In the genomic region with DNA sequence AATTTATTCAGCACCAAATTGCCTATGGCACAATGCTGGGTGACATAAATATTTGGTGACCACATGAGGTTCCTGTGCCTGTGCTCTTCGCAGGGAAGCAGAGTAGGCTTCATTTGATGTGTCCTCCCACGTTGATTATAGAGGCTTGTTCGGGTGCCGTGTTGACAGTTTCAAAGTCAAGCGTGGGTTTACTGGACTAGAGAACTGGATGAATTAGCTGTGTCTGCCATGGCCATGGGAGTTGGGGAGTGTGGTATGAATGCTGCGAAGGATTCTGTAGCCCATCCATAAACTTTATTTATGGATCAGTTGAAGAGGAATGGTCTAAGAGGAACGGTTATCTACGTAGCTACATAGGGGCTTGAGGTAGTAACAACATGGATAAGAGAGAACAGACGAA, we compare ENCODE assay signal across 21 cellular contexts. TPM values are rescaled to one million over a fixed set of nuclear protein-coding genes. Genes with fewer than 3 reads are reported as not detected.
DNase-seq lines count a peak whose midpoint lies in the region; ATAC-seq, FAIRE-seq and TF ChIP-seq lines count a peak whose summit lies in the region.
"Had no signal": no experiment of that assay in that cellular context is flagged by ENCODE, and none has a peak within 500 bp of the region (broad histone marks: within the 10 kb centered on the region; RNA-seq: fewer than 3 reads in every experiment).

No MANE protein-coding gene starts in this region.

- H3K36me3 ChIP-seq in left ventricle myocardium inferior (no peaks in the 10 kb centered on the region), RWPE2 (ENCODE audit: low read depth) (peaks cover 53% of the 10 kb centered on the region), parathyroid adenoma (ENCODE audit: control insufficient read depth, insufficient read depth, low read length) (peaks cover 5% of the 10 kb centered on the region)
- H3K36me3 ChIP-seq: BLaER1 treated with 17β-estradiol and CSF1 and Interleukin-3, amounts not matched to agents 10 nM and 100 nM had no signal

- no peak overlapping the region for H2AFZ ChIP-seq in parathyroid adenoma

- no peaks in the 10 kb centered on the region for H3K9me3 ChIP-seq in left ventricle myocardium inferior (replicated peaks)
- no peaks in the 10 kb centered on the region for H3K9me3 ChIP-seq in RWPE2 (ENCODE audit: severe bottlenecking)
- no peaks in the 10 kb centered on the region for H3K9me3 ChIP-seq in parathyroid adenoma (ENCODE audit: control insufficient read depth, low read length)
- H3K9me3 ChIP-seq: A549; BLaER1 treated with 17β-estradiol and CSF1 and Interleukin-3, amounts not matched to agents 10 nM and 100 nM; Caco-2 had no signal

- H3K4me2 ChIP-seq in parathyroid adenoma (ENCODE audit: low read length) = peak overlapping the region; percentile 30
- H3K4me2 ChIP-seq: A549; BLaER1 treated with 17β-estradiol and CSF1 and Interleukin-3, amounts not matched to agents 10 nM and 100 nM had no signal

- H3K4me3 ChIP-seq in left ventricle myocardium inferior (no peak overlapping the region), RWPE2 (ENCODE audit: severe bottlenecking) (no peak overlapping the region), parathyroid adenoma (ENCODE audit: low read depth, low read length) (no peak overlapping the region)
- H3K4me3 ChIP-seq: A549; BLaER1 treated with 17β-estradiol and CSF1 and Interleukin-3, amounts not matched to agents 10 nM and 100 nM had no signal

- no peak overlapping the region for H3K9ac ChIP-seq in parathyroid adenoma
- H3K9ac ChIP-seq: BLaER1 treated with 17β-estradiol and CSF1 and Interleukin-3, amounts not matched to agents 10 nM and 100 nM had no signal

- H3K27me3 ChIP-seq in left ventricle myocardium inferior (ENCODE audit: low read depth) (no peaks in the 10 kb centered on the region), RWPE2 (ENCODE audit: insufficient read depth, poor library complexity, severe bottlenecking) (no peaks in the 10 kb centered on the region), parathyroid adenoma (ENCODE audit: control insufficient read depth, insufficient read depth, low read length) (no peaks in the 10 kb centered on the region)
- H3K27me3 ChIP-seq: BLaER1 treated with 17β-estradiol and CSF1 and Interleukin-3, amounts not matched to agents 10 nM and 100 nM had no signal

- DNase-seq in left ventricle myocardium inferior = no peak
- no peak for DNase-seq in left ventricle myocardium superior
- no peak for DNase-seq in RWPE2 (ENCODE audit: low spot score)
- no peak for DNase-seq in NCI-H1092 treated with DMSO at 0.1 percent for 48 hours (lab: John Stamatoyannopoulos, UW)
- DNase-seq in caudate nucleus (lab: John Stamatoyannopoulos, UW) = no peak
- DNase-seq in frontal cortex (ENCODE audit: low spot score in 2 of 2) = no peak
- DNase-seq: AML-193; Caco-2; Calu3; CD4-positive, alpha-beta T cell; CD8-positive, alpha-beta T cell; DMS79 treated with DMSO at 0.1 percent for 48 hours; GF-D8 had no signal

- no peak for FAIRE-seq in frontal cortex (lab: Jason Lieb, UNC)
- FAIRE-seq: A549, D721Med, GM12891, GM19239 had no signal

- H3K79me2 ChIP-seq in parathyroid adenoma = peaks cover 25% of the 10 kb centered on the region

- H3K27ac ChIP-seq in left ventricle myocardium inferior (replicated peaks) = peak overlapping the region; percentile 80
- H3K27ac ChIP-seq in RWPE2 (ENCODE audit: poor library complexity, severe bottlenecking) = peak overlapping the region; percentile 99
- H3K27ac ChIP-seq in parathyroid adenoma = no peak overlapping the region
- H3K27ac ChIP-seq in caudate nucleus (ENCODE audit: low read depth, low read length) = no peak overlapping the region
- H3K27ac ChIP-seq: 22Rv1; BLaER1 treated with 17β-estradiol and CSF1 and Interleukin-3, amounts not matched to agents 10 nM and 100 nM; C4-2B had no signal

- peaks cover 24% of the 10 kb centered on the region for H3K4me1 ChIP-seq in left ventricle myocardium inferior
- peaks cover 50% of the 10 kb centered on the region for H3K4me1 ChIP-seq in RWPE2 (ENCODE audit: insufficient read depth, poor library complexity, severe bottlenecking)
- H3K4me1 ChIP-seq in parathyroid adenoma = peaks cover 18% of the 10 kb centered on the region
- H3K4me1 ChIP-seq: Caco-2 had no signal

- TF ChIP-seq CTCF in left ventricle myocardium inferior (IDR thresholded peaks at IDR 0.05; ENCODE audit: borderline replicate concordance) (no peak), RWPE2 (IDR thresholded peaks at IDR 0.05; ENCODE audit: poor library complexity, severe bottlenecking) (no peak), parathyroid adenoma (IDR thresholded peaks at IDR 0.05) (no peak)

- ATAC-seq in left ventricle myocardium superior (no peak), RWPE2 (ENCODE audit: low read depth) (no peak)
- ATAC-seq: A549; CD8-positive, alpha-beta T cell had no signal

- intact Hi-C loops in left ventricle myocardium inferior (cut with micrococcal nuclease) = no loop called here
- intact Hi-C loops in left ventricle myocardium superior (cut with micrococcal nuclease) = no loop called here

RNA-seq across cellular contexts. Expression of gene CD109, which starts 11.0 kb away (rescaled TPM):
- total RNA-seq in left ventricle myocardium inferior (9.1 TPM), left ventricle myocardium superior (7.6 TPM), frontal cortex (1.6 TPM)

RNA-seq across cellular contexts. Expression of gene SLC17A5, which starts 53.2 kb away (rescaled TPM):
- total RNA-seq in left ventricle myocardium inferior (5.3 TPM), left ventricle myocardium superior (4.9 TPM), frontal cortex (29.8 TPM)

Comparison
In these comparisons a context has a peak if more than half of its experiments do, and no peak if none do; other contexts are left out.
1. H3K27ac ChIP-seq: peak in left ventricle myocardium inferior (single experiment) and RWPE2 (single experiment); none in parathyroid adenoma (single experiment) and caudate nucleus (single experiment).